13 cellular contexts compared by ENCODE assay signal in genomic region chr9:137451264-137451975, GRCh38. TPM values are rescaled to one million over a fixed set of nuclear protein-coding genes. Genes with fewer than 3 reads are reported as not detected.
A peak's percentile ranks its signal among the peaks of the same experiment; 100 is the strongest.
DNase-seq lines count a peak whose midpoint lies in the region; ATAC-seq and TF ChIP-seq lines count a peak whose summit lies in the region.
"Not testable (repeated sequence)": the region's sequence is repeated elsewhere in the genome, so short reads cannot be mapped to it uniquely, and the experiment has no call there.
"Had no signal": no experiment of that assay in that cellular context is flagged by ENCODE, and none has a peak within 500 bp of the region (broad histone marks: within the 10 kb centered on the region; RNA-seq: fewer than 3 reads in every experiment).

No MANE protein-coding gene starts in this region.

- not testable (repeated sequence) for H3K9me3 Mint-ChIP-seq in activated naive CD8-positive, alpha-beta T cell treated with anti-CD3 and anti-CD28 coated beads for 36 hours; stimulated activated naive CD8-positive, alpha-beta T cell treated with anti-CD3 and anti-CD28 coated beads, Interleukin-15, amount 100 ng/mL, for 72 hours

- not testable (repeated sequence) for TF ChIP-seq RAD21 in HCT116 (IDR thresholded peaks at IDR 0.05; ENCODE audit: low read depth)

- H3K9ac ChIP-seq in BLaER1 treated with 17β-estradiol and CSF1 and Interleukin-3, amounts not matched to agents 10 nM and 100 nM; HCT116 (ENCODE audit: low read length): not testable (repeated sequence)

- peaks cover 62 to 87% (median 74%) of the 10 kb centered on the region in 10 experiments for H3K4me1 ChIP-seq in BLaER1 treated with 17β-estradiol and CSF1 and Interleukin-3, amounts not matched to agents 10 nM and 100 nM
- H3K4me1 ChIP-seq in HCT116 (ENCODE audit: control insufficient read depth in 1 of 2, insufficient read depth in 2 of 2, low read length in 2 of 2) (peaks cover 9 to 30% of the 10 kb centered on the region in 2 experiments), left lung (peaks cover 0 to 25% of the 10 kb centered on the region in 2 donors)

- not testable (repeated sequence) for H3K4me3 ChIP-seq in BLaER1 treated with 17β-estradiol and CSF1 and Interleukin-3, amounts not matched to agents 10 nM and 100 nM; HCT116 (replicated peaks in 1 of 2; ENCODE audit: low read depth in 1 of 2, low read length in 2 of 2); left lung

- H3K4me3 Mint-ChIP-seq in activated naive CD8-positive, alpha-beta T cell treated with anti-CD3 and anti-CD28 coated beads for 36 hours: not testable (repeated sequence)
- H3K4me3 Mint-ChIP-seq in stimulated activated naive CD8-positive, alpha-beta T cell treated with anti-CD3 and anti-CD28 coated beads, Interleukin-15, amount 100 ng/mL, for 72 hours: peak overlapping the region; percentile 56 to 57

- H3K27ac ChIP-seq in BLaER1 treated with 17β-estradiol and CSF1 and Interleukin-3, amounts not matched to agents 10 nM and 100 nM; HCT116 (ENCODE audit: low read depth, low read length); left lung: not testable (repeated sequence)

- H3K79me2 ChIP-seq in HCT116 (ENCODE audit: insufficient read depth, low read length): peaks cover 23% of the 10 kb centered on the region; the same call in 1 of the 2 replicates

- not testable (repeated sequence) for H3K27me3 ChIP-seq in BLaER1 treated with 17β-estradiol and CSF1 and Interleukin-3, amounts not matched to agents 10 nM and 100 nM; HCT116 (ENCODE audit: insufficient read depth, low read length); left lung

- H3K36me3 Mint-ChIP-seq in activated naive CD8-positive, alpha-beta T cell treated with anti-CD3 and anti-CD28 coated beads for 36 hours: peaks cover 49% of the 10 kb centered on the region

- peak overlapping the region; percentile 76 for H3K27ac Mint-ChIP-seq in activated naive CD8-positive, alpha-beta T cell treated with anti-CD3 and anti-CD28 coated beads for 36 hours
- H3K27ac Mint-ChIP-seq in stimulated activated naive CD8-positive, alpha-beta T cell treated with anti-CD3 and anti-CD28 coated beads, Interleukin-15, amount 100 ng/mL, for 72 hours: peak overlapping the region in 1 of 2 donors; percentile 15

- H3K9me2 ChIP-seq in HCT116 (ENCODE audit: insufficient read depth): not testable (repeated sequence)

- RAD21 ChIA-PET in HCT116 (lab: Charles Lee; ENCODE audit: low non-redundant PET in 1 of 2, low total read pairs in 2 of 2, uncharacterized antibody in 2 of 2, unreplicated experiment in 2 of 2): not testable (repeated sequence)

- H4K20me1 ChIP-seq in BLaER1 treated with 17β-estradiol and CSF1 and Interleukin-3, amounts not matched to agents 10 nM and 100 nM: peaks cover 0 to 82% (median 67%) of the 10 kb centered on the region in 11 experiments; a peak in 18 of 22 replicates
- H4K20me1 ChIP-seq in HCT116 (ENCODE audit: insufficient read depth): not testable (repeated sequence)

- not testable (repeated sequence) for ATAC-seq in HCT116; left lung; stimulated activated naive CD8-positive, alpha-beta T cell treated with anti-CD3 and anti-CD28 coated beads, Interleukin-15, amount 100 ng/mL, for 72 hours

- CTCF ChIA-PET in HCT116 (lab: Charles Lee): not testable (repeated sequence)

- not testable (repeated sequence) for H3K27me3 Mint-ChIP-seq in activated naive CD8-positive, alpha-beta T cell treated with anti-CD3 and anti-CD28 coated beads for 36 hours; stimulated activated naive CD8-positive, alpha-beta T cell treated with anti-CD3 and anti-CD28 coated beads, Interleukin-15, amount 100 ng/mL, for 72 hours

- H3K4me1 Mint-ChIP-seq in activated naive CD8-positive, alpha-beta T cell treated with anti-CD3 and anti-CD28 coated beads for 36 hours: peaks cover 17% of the 10 kb centered on the region
- peaks cover 88% of the 10 kb centered on the region for H3K4me1 Mint-ChIP-seq in stimulated activated naive CD8-positive, alpha-beta T cell treated with anti-CD3 and anti-CD28 coated beads, Interleukin-15, amount 100 ng/mL, for 72 hours

- H3K9me3 ChIP-seq in BLaER1 treated with 17β-estradiol and CSF1 and Interleukin-3, amounts not matched to agents 10 nM and 100 nM (replicated peaks in 1 of 11); HCT116 (ENCODE audit: control insufficient read depth in 1 of 2, insufficient read depth in 1 of 2, low read depth in 1 of 2, low read length in 2 of 2); left lung: not testable (repeated sequence)

- not testable (repeated sequence) for DNase-seq in HCT116 (ENCODE audit: low read depth, low spot score); activated naive CD8-positive, alpha-beta T cell treated with anti-CD3 and anti-CD28 coated beads for 36 hours
- DNase-seq in activated CD8-positive, alpha-beta memory T cell treated with anti-CD3 and anti-CD28 coated beads, Interleukin-2, amount 50 U/mL, for 4 hours: peak; percentile 24
- peak; percentile 32 for DNase-seq in effector CD8-positive, alpha-beta T cell (lab: John Stamatoyannopoulos, UW)
- DNase-seq in left lung (peak; percentile 18 to 19), posterior vena cava (ENCODE audit: low spot score) (peak; percentile 42)
- peak in 1 of 2 donors; percentile 11 for DNase-seq in stimulated activated naive CD8-positive, alpha-beta T cell treated with anti-CD3 and anti-CD28 coated beads, Interleukin-15, amount 100 ng/mL, for 72 hours

- not testable (repeated sequence) for H2AFZ ChIP-seq in HCT116 (ENCODE audit: low read depth, low read length, poor library complexity, severe bottlenecking)

- POLR2A ChIA-PET in HCT116 (lab: Charles Lee): not testable (repeated sequence)

- H3K36me3 ChIP-seq in BLaER1 treated with 17β-estradiol and CSF1 and Interleukin-3, amounts not matched to agents 10 nM and 100 nM: peaks cover 7 to 47% (median 30%) of the 10 kb centered on the region in 11 experiments; a peak in 16 of 22 replicates
- H3K36me3 ChIP-seq in HCT116 (ENCODE audit: control insufficient read depth in 1 of 2, insufficient read depth in 2 of 2, low read length in 2 of 2) (peaks cover 10 to 41% of the 10 kb centered on the region in 2 experiments; a peak in 3 of 4 replicates), left lung (peaks cover 0 to 30% of the 10 kb centered on the region in 2 donors)

- BruUV-seq in HCT116 (replicated peaks; lab: Mats Ljungman, UMichigan): not testable (repeated sequence)

- H3K4me2 ChIP-seq in BLaER1 treated with 17β-estradiol and CSF1 and Interleukin-3, amounts not matched to agents 10 nM and 100 nM: peak overlapping the region in 9 of 11 experiments; percentile 63 to 87 (median 79); a peak in 17 of 22 replicates
- not testable (repeated sequence) for H3K4me2 ChIP-seq in HCT116 (ENCODE audit: low read length)

- TF ChIP-seq CTCF in HCT116 (IDR thresholded peaks at IDR 0.05 in 2 of 3, conservative IDR thresholded peaks at IDR 0.05 in 1 of 3; ENCODE audit: borderline replicate concordance in 1 of 3, insufficient read depth in 1 of 3, low read depth in 2 of 3, low read length in 2 of 3); left lung (IDR thresholded peaks at IDR 0.05): not testable (repeated sequence)

- intact Hi-C loops in HCT116 (cut with micrococcal nuclease); left lung (cut with DNase I); posterior vena cava (cut with DNase I): not testable (repeated sequence)

- TF ChIP-seq POLR2A in HCT116 (IDR thresholded peaks at IDR 0.05; ENCODE audit: borderline replicate concordance, extremely low read depth, insufficient read depth, insufficient read length): not testable (repeated sequence)

TF ChIP-seq in HCT116, 20 proteins besides CTCF, POLR2A, EP300 and RAD21:
- peak; percentile 66 for TF ChIP-seq TCF7L2 (IDR thresholded peaks at IDR 0.05; ENCODE audit: borderline replicate concordance, extremely low read depth, insufficient read depth, insufficient read length)

RNA-seq across cellular contexts. Expression of gene NSMF, which starts 7.7 kb away (rescaled TPM):
- 81.9 TPM for total RNA-seq in HCT116 (2021; ENCODE audit: unreplicated experiment)
- 55.6 and 65.9 TPM in 2 replicates for polyA plus RNA-seq in HCT116 (2012)
- total RNA-seq in activated naive CD8-positive, alpha-beta T cell treated with anti-CD3 and anti-CD28 coated beads for 36 hours: 10 to 100 TPM; 74.1 to 74.6 TPM
- 10 to 100 TPM; 29.5 to 31.4 TPM for total RNA-seq in left lung
- total RNA-seq in posterior vena cava: 10 to 100 TPM; 47.6 to 55.5 TPM

RNA-seq across cellular contexts. Expression of gene ENTPD8, which starts 10.3 kb away (rescaled TPM):
- total RNA-seq in HCT116 (2021; ENCODE audit: unreplicated experiment) (1.7 TPM), left lung (under 1 TPM in 1 of 2 donors, not detected in 1; 0.15 TPM), posterior vena cava (not detected)
- polyA plus RNA-seq in HCT116 (2012): 1.5 and 1.8 TPM in 2 replicates
- not detected for total RNA-seq in activated naive CD8-positive, alpha-beta T cell treated with anti-CD3 and anti-CD28 coated beads for 36 hours
- total RNA-seq: HFFc6, HT1080, LHCN-M2, MCF 10A, OCI-LY7 had no signal

RNA-seq across cellular contexts. Expression of gene NOXA1, which starts 28.2 kb away (rescaled TPM):
- total RNA-seq in HCT116 (2021; ENCODE audit: unreplicated experiment) (13.2 TPM), left lung (1 to 10 TPM; 6.1 to 8.7 TPM), posterior vena cava (1 to 10 TPM; 2.0 to 2.7 TPM)
- polyA plus RNA-seq in HCT116 (2012): 6.2 and 6.5 TPM in 2 replicates
- total RNA-seq in activated naive CD8-positive, alpha-beta T cell treated with anti-CD3 and anti-CD28 coated beads for 36 hours: under 1 TPM; 0.66 to 0.76 TPM
- total RNA-seq: HT1080, OCI-LY7 had no signal

RNA-seq across cellular contexts. Expression of gene EXD3, which starts 28.5 kb away (rescaled TPM):
- total RNA-seq in HCT116 (2021; ENCODE audit: unreplicated experiment): 25.4 TPM
- polyA plus RNA-seq in HCT116 (2012): 19.3 and 20.2 TPM in 2 replicates
- 1 to 10 TPM; 3.6 to 4.2 TPM for total RNA-seq in activated naive CD8-positive, alpha-beta T cell treated with anti-CD3 and anti-CD28 coated beads for 36 hours
- total RNA-seq in left lung: 10 to 100 TPM; 13.7 to 21.8 TPM
- total RNA-seq in posterior vena cava: 10 to 100 TPM; 13.9 to 14.6 TPM
